Comparison of ENCODE assay signal across 8 cellular contexts in genomic region chr20:32674362-32674789, GRCh38. TPM values are rescaled to one million over a fixed set of nuclear protein-coding genes. Genes with fewer than 3 reads are reported as not detected.
DNase-seq lines count a peak whose midpoint lies in the region; FAIRE-seq and TF ChIP-seq lines count a peak whose summit lies in the region.

No MANE protein-coding gene starts in this region.

- no peaks in the 10 kb centered on the region for H3K9me3 Mint-ChIP-seq in endodermal cell

- H3K4me1 ChIP-seq in endodermal cell (ENCODE audit: control insufficient read depth, insufficient read depth, low read length) (peaks cover 4% of the 10 kb centered on the region), trophoblast cell (ENCODE audit: control insufficient read depth in 1 of 2, insufficient read depth in 2 of 2, low read length in 2 of 2) (peaks cover 0 to 2% of the 10 kb centered on the region in 2 experiments), neuronal stem cell (ENCODE audit: control insufficient read depth in 2 of 2, insufficient read depth in 1 of 2, low read depth in 1 of 2, low read length in 2 of 2) (peaks cover 8 to 15% of the 10 kb centered on the region in 2 donors)

- no peak overlapping the region for H3K4me2 ChIP-seq in trophoblast cell (ENCODE audit: low read length)
- no peak overlapping the region for H3K4me2 ChIP-seq in neuronal stem cell (ENCODE audit: insufficient read depth, low read length, poor library complexity, severe bottlenecking)

- H4K8ac ChIP-seq in trophoblast cell (ENCODE audit: low read depth, low read length) (no peak overlapping the region), neuronal stem cell (ENCODE audit: low read depth, low read length) (no peak overlapping the region)

- no peaks in the 10 kb centered on the region for H3K27me3 Mint-ChIP-seq in endodermal cell (ENCODE audit: insufficient read depth)

- TF ChIP-seq CTCF in AG04450 (IDR thresholded peaks at IDR 0.05; ENCODE audit: low read depth, low read length) (peak; percentile 83), endodermal cell (conservative IDR thresholded peaks at IDR 0.05) (peak; percentile 99)

- H3K79me1 ChIP-seq in trophoblast cell (ENCODE audit: low read length) (peaks cover 2% of the 10 kb centered on the region), neuronal stem cell (ENCODE audit: low read depth, low read length) (peaks cover 2% of the 10 kb centered on the region)

- H3K9me3 ChIP-seq in AG04450 (ENCODE audit: control insufficient read depth, insufficient read depth, low read length) (no peaks in the 10 kb centered on the region), endodermal cell (ENCODE audit: control insufficient read depth, low read length) (no peaks in the 10 kb centered on the region), trophoblast cell (ENCODE audit: insufficient read depth, low read depth, low read length) (no peaks in the 10 kb centered on the region), neuronal stem cell (replicated peaks in 1 of 2; ENCODE audit: control insufficient read depth in 2 of 2, insufficient read depth in 1 of 2, low read depth in 1 of 2, low read length in 2 of 2) (no peaks in the 10 kb centered on the region)

- H3K4me1 Mint-ChIP-seq in endodermal cell, result peaks cover 14% of the 10 kb centered on the region

- H2BK5ac ChIP-seq in trophoblast cell (ENCODE audit: low read depth, low read length, poor library complexity), result no peak overlapping the region
- H2BK5ac ChIP-seq in neuronal stem cell (ENCODE audit: low read length), result no peak overlapping the region

- H3K4ac ChIP-seq in trophoblast cell (ENCODE audit: low read depth, low read length) (no peak overlapping the region), neuronal stem cell (ENCODE audit: low read length) (no peak overlapping the region)

- H4K91ac ChIP-seq in trophoblast cell (ENCODE audit: low read depth, low read length), result no peak overlapping the region
- H4K91ac ChIP-seq in neuronal stem cell (ENCODE audit: low read depth, low read length, poor library complexity), result no peak overlapping the region

- no peaks in the 10 kb centered on the region for H3K36me3 Mint-ChIP-seq in endodermal cell (ENCODE audit: low read depth)

- H3K18ac ChIP-seq in trophoblast cell (ENCODE audit: low read length) (no peak overlapping the region), neuronal stem cell (ENCODE audit: low read length) (no peak overlapping the region)

- H3K9ac ChIP-seq in endodermal cell (ENCODE audit: extremely low read depth, low read length, poor library complexity, severe bottlenecking) (no peak overlapping the region), trophoblast cell (ENCODE audit: low read length) (no peak overlapping the region), neuronal stem cell (ENCODE audit: low read depth, low read length, poor library complexity) (no peak overlapping the region)

- H2BK12ac ChIP-seq in trophoblast cell (ENCODE audit: low read length) (no peak overlapping the region), neuronal stem cell (ENCODE audit: low read length) (no peak overlapping the region)

- POLR2A ChIA-PET in AG04450 (lab: Yijun Ruan, JAX), result no interaction called here

- CTCF ChIA-PET in AG04450 (lab: Charles Lee), result interaction anchor here (0.6 to 11.4 kb wide), 25 partner anchors 8 to 278 kb away, joined by 3 to 280 read pairs (median 4); partner anchors contain the start of genes COMMD7 and DNMT3B

- H3K27ac ChIP-seq in AG04450 (ENCODE audit: low read depth, low read length) (no peak overlapping the region), endodermal cell (ENCODE audit: low read depth, low read length) (no peak overlapping the region), trophoblast cell (ENCODE audit: low read depth, low read length) (no peak overlapping the region), neuronal stem cell (replicated peaks; ENCODE audit: low read length) (no peak overlapping the region)

- H3K4me3 Mint-ChIP-seq in endodermal cell, result no peak overlapping the region

- no peak overlapping the region for H3K14ac ChIP-seq in trophoblast cell (ENCODE audit: low read length)
- no peak overlapping the region for H3K14ac ChIP-seq in neuronal stem cell (ENCODE audit: low read length)

- H3K36me3 ChIP-seq in endodermal cell (ENCODE audit: control insufficient read depth, insufficient read depth, low read length) (no peaks in the 10 kb centered on the region), trophoblast cell (ENCODE audit: control insufficient read depth in 1 of 2, insufficient read depth in 2 of 2, low read length in 2 of 2) (no peaks in the 10 kb centered on the region), neuronal stem cell (replicated peaks in 1 of 2; ENCODE audit: control insufficient read depth in 2 of 2, insufficient read depth in 2 of 2, low read length in 2 of 2) (no peaks in the 10 kb centered on the region)

- H3K79me2 ChIP-seq in trophoblast cell (ENCODE audit: control insufficient read depth, insufficient read depth, low read length, poor library complexity), result no peaks in the 10 kb centered on the region

- H2AFZ ChIP-seq in trophoblast cell (ENCODE audit: insufficient read depth, low read length, poor library complexity) (no peak overlapping the region), neuronal stem cell (ENCODE audit: low read length) (no peak overlapping the region)

- 30 to 41% methylated on average over 4 to 5 of the region's 5 CpGs for WGBS in endodermal cell (ENCODE audit: insufficient coverage in 1 of 2, insufficient read length in 1 of 2), 2 experiments
- WGBS in trophoblast cell (ENCODE audit: extremely low coverage, insufficient coverage, insufficient read length), result no CpG with 5 or more reads among the region's 5 CpGs
- WGBS in neuronal stem cell (ENCODE audit: extremely low coverage in 2 of 2, insufficient read length in 2 of 2, insufficient replicate concordance in 1 of 2), 2 donors, result no CpG with 5 or more reads among the region's 5 CpGs

- no peak overlapping the region for H4K12ac ChIP-seq in trophoblast cell (ENCODE audit: low read depth, low read length)

- DNase-seq in AG04450 (ENCODE audit: low read depth, low spot score) (no peak), GM18507 (ENCODE audit: extremely low spot score, insufficient read length, low read depth) (no peak), NCI-H526 (lab: John Stamatoyannopoulos, UW) (peak; percentile 15 to 83), endodermal cell (peak; percentile 85), trophoblast cell (peak; percentile 63 to 85), neuronal stem cell (ENCODE audit: low spot score) (no peak), frontal cortex (ENCODE audit: low spot score in 2 of 2) (no peak)
- peak; percentile 77 to 80 for DNase-seq in activated CD4-positive, alpha-beta T cell treated with anti-CD3 and anti-CD28 coated beads, Interleukin-2, amount 50 U/mL, for 48 hours

- H3K27me3 ChIP-seq in AG04450 (ENCODE audit: control insufficient read depth, insufficient read depth, low read length) (no peaks in the 10 kb centered on the region), endodermal cell (ENCODE audit: control insufficient read depth, insufficient read depth, low read length, poor library complexity, severe bottlenecking) (no peaks in the 10 kb centered on the region), trophoblast cell (ENCODE audit: insufficient read depth, low read length) (no peaks in the 10 kb centered on the region), neuronal stem cell (ENCODE audit: control insufficient read depth in 3 of 3, insufficient read depth in 3 of 3, low read depth in 1 of 3, low read length in 3 of 3) (no peaks in the 10 kb centered on the region)

- no peak overlapping the region for H3K23ac ChIP-seq in trophoblast cell (ENCODE audit: low read length)
- H3K23ac ChIP-seq in neuronal stem cell (ENCODE audit: low read depth, low read length, poor library complexity), result no peak overlapping the region

- H3K4me3 ChIP-seq in AG04450 (ENCODE audit: low read depth, low read length) (no peak overlapping the region), endodermal cell (ENCODE audit: low read length) (no peak overlapping the region), trophoblast cell (ENCODE audit: low read depth, low read length) (no peak overlapping the region), neuronal stem cell (ENCODE audit: low read length in 2 of 2) (no peak overlapping the region)

- no peak overlapping the region for H2AK5ac ChIP-seq in trophoblast cell (ENCODE audit: low read length)
- no peak overlapping the region for H2AK5ac ChIP-seq in neuronal stem cell (ENCODE audit: low read depth, low read length)

- peak overlapping the region; percentile 62 for H3K27ac Mint-ChIP-seq in endodermal cell

- H2BK120ac ChIP-seq in trophoblast cell (ENCODE audit: insufficient read depth, low read length, poor library complexity) (no peak overlapping the region), neuronal stem cell (ENCODE audit: low read depth, low read length) (no peak overlapping the region)

- peak; percentile 56 for FAIRE-seq in GM18507 (lab: Jason Lieb, UNC)
- FAIRE-seq in frontal cortex (lab: Jason Lieb, UNC), result no peak

- no peak overlapping the region for H2BK15ac ChIP-seq in neuronal stem cell (ENCODE audit: low read length)

RNA-seq across cellular contexts. Expression of gene C20orf203, which starts 0.6 kb away (rescaled TPM):
- polyA plus RNA-seq in AG04450 (2011; rRNA removed), result not detected in 2 replicates
- 0.04 TPM in 1 of 2 replicates, not detected in the other for polyA minus RNA-seq in AG04450 (2011; rRNA and poly(A)+ RNA removed)
- total RNA-seq in endodermal cell (under 1 TPM; 0.18 to 0.24 TPM), frontal cortex (under 0.01 TPM)
- polyA plus RNA-seq in endodermal cell (2013, experiment 1 of 2), result 0.28 TPM
- 0.41 TPM for polyA plus RNA-seq in endodermal cell (2013, experiment 2 of 2)
- polyA plus RNA-seq in trophoblast cell (2013), result 0.01 TPM in 1 of 2 replicates, not detected in the other
- polyA plus RNA-seq in neuronal stem cell (2013, experiment 1 of 2), result 0.21 TPM
- 0.18 TPM for polyA plus RNA-seq in neuronal stem cell (2013, experiment 2 of 2)

Comparison
In these comparisons a context has a peak if more than half of its experiments do, and no peak if none do; other contexts are left out.
1. DNase-seq: peak in NCI-H526 (2 of 2), activated CD4-positive, alpha-beta T cell treated with anti-CD3 and anti-CD28 coated beads, Interleukin-2, amount 50 U/mL, for 48 hours (2 of 2), endodermal cell (single experiment) and trophoblast cell (2 of 2); none in AG04450 (single experiment), GM18507 (single experiment), neuronal stem cell (single experiment) and frontal cortex (0 of 2).